1 cellular context compared by ENCODE assay signal in the genomic region with DNA sequence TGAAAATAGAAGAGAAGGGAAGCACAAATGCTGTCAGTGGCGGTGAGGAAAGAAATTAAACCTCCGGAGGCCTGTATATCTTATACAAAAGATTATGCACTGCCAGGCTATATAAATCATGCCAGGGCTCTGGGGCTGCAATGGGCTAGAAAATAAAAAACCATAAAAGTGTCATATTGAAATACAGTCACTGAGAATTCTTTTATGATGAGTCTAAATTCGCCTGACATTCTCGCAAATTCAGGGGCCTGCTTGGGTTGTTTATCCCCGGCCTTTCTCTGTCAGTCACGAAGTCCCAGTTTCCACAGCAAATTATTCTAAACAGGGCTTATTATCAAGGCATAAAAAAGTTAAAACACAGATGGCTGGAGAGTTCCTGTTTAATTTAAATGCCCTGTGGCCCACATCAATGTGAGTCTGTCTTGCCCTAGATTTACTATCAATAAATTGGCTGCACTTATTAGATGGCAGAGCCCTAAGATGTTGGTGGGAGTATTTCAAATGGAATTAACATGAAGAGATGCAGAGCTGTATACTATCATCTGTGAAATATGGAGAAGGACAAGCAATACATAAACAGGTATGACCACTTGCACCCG.
TF ChIP-seq lines count a peak whose summit lies in the region.

No MANE protein-coding gene starts in this region.

TF ChIP-seq in HEK293, 187 proteins besides CTCF, POLR2A, EP300 and RAD21 (continued from another document):
- TF ChIP-seq ZNF214 (tag by site-specific recombination; IDR thresholded peaks at IDR 0.05; ENCODE audit: borderline replicate concordance) = no peak
- TF ChIP-seq ZNF843 (tag by site-specific recombination; IDR thresholded peaks at IDR 0.05) = 0 out of 2 replicates have a peak, but pooled peaks have one; percentile 36
- TF ChIP-seq ZSCAN23 (tag by site-specific recombination; IDR thresholded peaks at IDR 0.05) = no peak
- peak; percentile 9; the same call in 1 of the 2 replicates for TF ChIP-seq GLIS1 (tag by site-specific recombination; IDR thresholded peaks at IDR 0.05)
- no peak for TF ChIP-seq ZFP37 (tag by site-specific recombination; IDR thresholded peaks at IDR 0.05)
- TF ChIP-seq, protein P1, sequence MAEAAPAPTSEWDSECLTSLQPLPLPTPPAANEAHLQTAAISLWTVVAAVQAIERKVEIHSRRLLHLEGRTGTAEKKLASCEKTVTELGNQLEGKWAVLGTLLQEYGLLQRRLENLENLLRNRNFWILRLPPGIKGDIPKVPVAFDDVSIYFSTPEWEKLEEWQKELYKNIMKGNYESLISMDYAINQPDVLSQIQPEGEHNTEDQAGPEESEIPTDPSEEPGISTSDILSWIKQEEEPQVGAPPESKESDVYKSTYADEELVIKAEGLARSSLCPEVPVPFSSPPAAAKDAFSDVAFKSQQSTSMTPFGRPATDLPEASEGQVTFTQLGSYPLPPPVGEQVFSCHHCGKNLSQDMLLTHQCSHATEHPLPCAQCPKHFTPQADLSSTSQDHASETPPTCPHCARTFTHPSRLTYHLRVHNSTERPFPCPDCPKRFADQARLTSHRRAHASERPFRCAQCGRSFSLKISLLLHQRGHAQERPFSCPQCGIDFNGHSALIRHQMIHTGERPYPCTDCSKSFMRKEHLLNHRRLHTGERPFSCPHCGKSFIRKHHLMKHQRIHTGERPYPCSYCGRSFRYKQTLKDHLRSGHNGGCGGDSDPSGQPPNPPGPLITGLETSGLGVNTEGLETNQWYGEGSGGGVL (tag by site-specific recombination; IDR thresholded peaks at IDR 0.05) = no peak
- TF ChIP-seq, protein P2, sequence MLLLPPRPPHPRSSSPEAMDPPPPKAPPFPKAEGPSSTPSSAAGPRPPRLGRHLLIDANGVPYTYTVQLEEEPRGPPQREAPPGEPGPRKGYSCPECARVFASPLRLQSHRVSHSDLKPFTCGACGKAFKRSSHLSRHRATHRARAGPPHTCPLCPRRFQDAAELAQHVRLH (tag by site-specific recombination; IDR thresholded peaks at IDR 0.05) = no peak
- TF ChIP-seq ZEB2 (tag by site-specific recombination; IDR thresholded peaks at IDR 0.05) = 0 out of 2 replicates have a peak, but pooled peaks have one; percentile 40
- TF ChIP-seq WT1 (tag by site-specific recombination; IDR thresholded peaks at IDR 0.05) = no peak
- TF ChIP-seq, protein P3, sequence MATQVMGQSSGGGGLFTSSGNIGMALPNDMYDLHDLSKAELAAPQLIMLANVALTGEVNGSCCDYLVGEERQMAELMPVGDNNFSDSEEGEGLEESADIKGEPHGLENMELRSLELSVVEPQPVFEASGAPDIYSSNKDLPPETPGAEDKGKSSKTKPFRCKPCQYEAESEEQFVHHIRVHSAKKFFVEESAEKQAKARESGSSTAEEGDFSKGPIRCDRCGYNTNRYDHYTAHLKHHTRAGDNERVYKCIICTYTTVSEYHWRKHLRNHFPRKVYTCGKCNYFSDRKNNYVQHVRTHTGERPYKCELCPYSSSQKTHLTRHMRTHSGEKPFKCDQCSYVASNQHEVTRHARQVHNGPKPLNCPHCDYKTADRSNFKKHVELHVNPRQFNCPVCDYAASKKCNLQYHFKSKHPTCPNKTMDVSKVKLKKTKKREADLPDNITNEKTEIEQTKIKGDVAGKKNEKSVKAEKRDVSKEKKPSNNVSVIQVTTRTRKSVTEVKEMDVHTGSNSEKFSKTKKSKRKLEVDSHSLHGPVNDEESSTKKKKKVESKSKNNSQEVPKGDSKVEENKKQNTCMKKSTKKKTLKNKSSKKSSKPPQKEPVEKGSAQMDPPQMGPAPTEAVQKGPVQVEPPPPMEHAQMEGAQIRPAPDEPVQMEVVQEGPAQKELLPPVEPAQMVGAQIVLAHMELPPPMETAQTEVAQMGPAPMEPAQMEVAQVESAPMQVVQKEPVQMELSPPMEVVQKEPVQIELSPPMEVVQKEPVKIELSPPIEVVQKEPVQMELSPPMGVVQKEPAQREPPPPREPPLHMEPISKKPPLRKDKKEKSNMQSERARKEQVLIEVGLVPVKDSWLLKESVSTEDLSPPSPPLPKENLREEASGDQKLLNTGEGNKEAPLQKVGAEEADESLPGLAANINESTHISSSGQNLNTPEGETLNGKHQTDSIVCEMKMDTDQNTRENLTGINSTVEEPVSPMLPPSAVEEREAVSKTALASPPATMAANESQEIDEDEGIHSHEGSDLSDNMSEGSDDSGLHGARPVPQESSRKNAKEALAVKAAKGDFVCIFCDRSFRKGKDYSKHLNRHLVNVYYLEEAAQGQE (tag by site-specific recombination; IDR thresholded peaks at IDR 0.05) = no peak
